In genomic region chr5:86679949-86680348, GRCh38 we compare ENCODE assay signal across 11 cellular contexts.
"Had no signal": no experiment of that assay in that cellular context is flagged by ENCODE, and none has a peak within 500 bp of the region (broad histone marks: within the 10 kb centered on the region; RNA-seq: fewer than 3 reads in every experiment).

No MANE protein-coding gene starts in this region.

- H3K4me1 Mint-ChIP-seq: activated B cell treated with CpG ODN at 0.5 μM for 24 hours; activated CD4-positive, alpha-beta T cell treated with anti-CD3 and anti-CD28 coated beads, Interleukin-2, amount 10 ng/mL, durations not matched to agents 24 days and 14 days; activated naive CD4-positive, alpha-beta T cell treated with anti-CD3 and anti-CD28 coated beads, Interleukin-2, amount 10 ng/mL, durations not matched to agents 7 days and 5 days had no signal

- H3K4me3 Mint-ChIP-seq: activated B cell treated with CpG ODN at 0.5 μM for 24 hours; activated CD4-positive, alpha-beta T cell treated with anti-CD3 and anti-CD28 coated beads, Interleukin-2, amount 10 ng/mL, durations not matched to agents 24 days and 14 days; activated naive CD4-positive, alpha-beta T cell treated with anti-CD3 and anti-CD28 coated beads, Interleukin-2, amount 10 ng/mL, durations not matched to agents 7 days and 5 days; endodermal cell had no signal

- H3K27ac Mint-ChIP-seq: activated B cell treated with CpG ODN at 0.5 μM for 24 hours; activated CD4-positive, alpha-beta T cell treated with anti-CD3 and anti-CD28 coated beads, Interleukin-2, amount 10 ng/mL, durations not matched to agents 24 days and 14 days; activated naive CD4-positive, alpha-beta T cell treated with anti-CD3 and anti-CD28 coated beads, Interleukin-2, amount 10 ng/mL, durations not matched to agents 7 days and 5 days; activated T-helper 2 cell treated with anti-CD3 and anti-CD28 coated beads, Interferon-gamma antibody, Interleukin-2, Interleukin-4, amounts not matched to agents 10 μg/mL and 5 μg/mL and 100 μg/mL, durations not matched to agents 14 hours and 24 hours and 36 hours; endodermal cell had no signal

- H3K4me1 ChIP-seq: adrenal gland, vagina had no signal

- H3K36me3 Mint-ChIP-seq: activated naive CD4-positive, alpha-beta T cell treated with anti-CD3 and anti-CD28 coated beads, Interleukin-2, amount 10 ng/mL, durations not matched to agents 7 days and 5 days had no signal

- H3K9me3 Mint-ChIP-seq: activated B cell treated with CpG ODN at 0.5 μM for 24 hours; activated CD4-positive, alpha-beta T cell treated with anti-CD3 and anti-CD28 coated beads, Interleukin-2, amount 10 ng/mL, durations not matched to agents 24 days and 14 days; activated naive CD4-positive, alpha-beta T cell treated with anti-CD3 and anti-CD28 coated beads, Interleukin-2, amount 10 ng/mL, durations not matched to agents 7 days and 5 days; activated T-helper 2 cell treated with anti-CD3 and anti-CD28 coated beads, Interferon-gamma antibody, Interleukin-2, Interleukin-4, amounts not matched to agents 10 μg/mL and 5 μg/mL and 100 μg/mL, durations not matched to agents 14 hours and 24 hours and 36 hours; endodermal cell had no signal

- H3K27ac ChIP-seq: adrenal gland, brain microvascular endothelial cell, ovary, vagina had no signal

- H3K9me3 ChIP-seq: adrenal gland, ovary, vagina had no signal

- DNase-seq: activated B cell treated with CpG ODN at 0.5 μM for 24 hours; activated CD4-positive, alpha-beta T cell treated with anti-CD3 and anti-CD28 coated beads, Interleukin-2, amount 10 ng/mL, durations not matched to agents 24 days and 14 days; activated naive CD4-positive, alpha-beta T cell treated with anti-CD3 and anti-CD28 coated beads, Interleukin-2, amount 10 ng/mL, durations not matched to agents 7 days and 5 days; cerebellar nuclear complex; endodermal cell; islet precursor cell; ovary had no signal

- H3K4me3 ChIP-seq: adrenal gland, ovary, vagina had no signal

- H3K27me3 Mint-ChIP-seq: activated B cell treated with CpG ODN at 0.5 μM for 24 hours; activated CD4-positive, alpha-beta T cell treated with anti-CD3 and anti-CD28 coated beads, Interleukin-2, amount 10 ng/mL, durations not matched to agents 24 days and 14 days; activated naive CD4-positive, alpha-beta T cell treated with anti-CD3 and anti-CD28 coated beads, Interleukin-2, amount 10 ng/mL, durations not matched to agents 7 days and 5 days had no signal

- H3K36me3 ChIP-seq: adrenal gland, brain microvascular endothelial cell, ovary, vagina had no signal

- H3K27me3 ChIP-seq: adrenal gland, brain microvascular endothelial cell, ovary, vagina had no signal
